ENCODE assay signal across 8 cellular contexts in genomic region chr20:34111057-34111711, GRCh38. TPM values are rescaled to one million over a fixed set of nuclear protein-coding genes. Genes with fewer than 3 reads are reported as not detected.
A peak's percentile ranks its signal among the peaks of the same experiment; 100 is the strongest.
DNase-seq lines count a peak whose midpoint lies in the region; ATAC-seq and TF ChIP-seq lines count a peak whose summit lies in the region.

No MANE protein-coding gene starts in this region.

- peaks cover 0 to 5% of the 10 kb centered on the region in 2 experiments for H3K4me1 ChIP-seq in trophoblast cell (ENCODE audit: control insufficient read depth in 1 of 2, insufficient read depth in 2 of 2, low read length in 2 of 2)

- peak overlapping the region; percentile 67 for H3K4me2 ChIP-seq in trophoblast cell (ENCODE audit: low read length)

- H3K14ac ChIP-seq in trophoblast cell (ENCODE audit: low read length), result peak overlapping the region; percentile 99

- H3K27me3 Mint-ChIP-seq in CD4-positive, alpha-beta T cell, result no peaks in the 10 kb centered on the region
- H3K27me3 Mint-ChIP-seq in activated B cell treated with CpG ODN at 0.5 μM for 24 hours, result no peaks in the 10 kb centered on the region

- no CpG with 5 or more reads among the region's 24 CpGs for WGBS in trophoblast cell (ENCODE audit: extremely low coverage, insufficient coverage, insufficient read length)

- H2BK5ac ChIP-seq in trophoblast cell (ENCODE audit: low read depth, low read length, poor library complexity), result peak overlapping the region; percentile 98

- peak overlapping the region; percentile 51 for H2AK5ac ChIP-seq in trophoblast cell (ENCODE audit: low read length)

- H3K4me3 ChIP-seq in fibroblast of the aortic adventitia (ENCODE audit: low read depth, low read length) (peak overlapping the region; percentile 96), trophoblast cell (ENCODE audit: low read depth, low read length) (peak overlapping the region; percentile 98)

- H3K23ac ChIP-seq in trophoblast cell (ENCODE audit: low read length), result no peak overlapping the region

- H3K9me3 ChIP-seq in CD4-positive, alpha-beta T cell (ENCODE audit: control insufficient read depth, low read length), result no peaks in the 10 kb centered on the region
- no peaks in the 10 kb centered on the region for H3K9me3 ChIP-seq in trophoblast cell (ENCODE audit: insufficient read depth, low read depth, low read length)

- H3K4me1 Mint-ChIP-seq in CD4-positive, alpha-beta T cell (ENCODE audit: low read depth), result peaks cover 54% of the 10 kb centered on the region
- peaks cover 53% of the 10 kb centered on the region for H3K4me1 Mint-ChIP-seq in activated B cell treated with CpG ODN at 0.5 μM for 24 hours

- intact Hi-C loops in CD4-positive, alpha-beta T cell (cut with DNase I, micrococcal nuclease), result loop anchor here (2.0 to 10.0 kb wide), 9 partner anchors 116 to 669 kb away; partner anchors contain the start of genes DYNLRB1 (in 2 of the 2), CBFA2T2 (in 1 of the 2), CHMP4B (in 1 of the 2) and E2F1 (in 1 of the 2)
- intact Hi-C loops in activated B cell treated with CpG ODN at 0.5 μM for 24 hours (cut with micrococcal nuclease), result loop anchor here (5.0 kb wide), 3 partner anchors 334 to 669 kb away; partner anchors contain the start of genes ACTL10 and SNTA1

- peak overlapping the region; percentile 95 for H3K18ac ChIP-seq in trophoblast cell (ENCODE audit: low read length)

- peaks cover 4 to 5% of the 10 kb centered on the region in 2 experiments for H3K36me3 ChIP-seq in trophoblast cell (ENCODE audit: control insufficient read depth in 1 of 2, insufficient read depth in 2 of 2, low read length in 2 of 2)

- peak overlapping the region; percentile 91 for H2AFZ ChIP-seq in trophoblast cell (ENCODE audit: insufficient read depth, low read length, poor library complexity)

- H3K79me1 ChIP-seq in trophoblast cell (ENCODE audit: low read length), result peaks cover 14% of the 10 kb centered on the region

- H3K9me3 Mint-ChIP-seq in CD4-positive, alpha-beta T cell, result no peaks in the 10 kb centered on the region
- no peaks in the 10 kb centered on the region for H3K9me3 Mint-ChIP-seq in activated B cell treated with CpG ODN at 0.5 μM for 24 hours

- peak overlapping the region; percentile 99 for H3K4ac ChIP-seq in trophoblast cell (ENCODE audit: low read depth, low read length)

- no peaks in the 10 kb centered on the region for H3K27me3 ChIP-seq in CD4-positive, alpha-beta T cell (ENCODE audit: control insufficient read depth, insufficient read depth, low read length)
- H3K27me3 ChIP-seq in trophoblast cell (ENCODE audit: insufficient read depth, low read length), result no peaks in the 10 kb centered on the region

- H2BK120ac ChIP-seq in trophoblast cell (ENCODE audit: insufficient read depth, low read length, poor library complexity), result peak overlapping the region; percentile 96

- peak overlapping the region; percentile 99 for H4K91ac ChIP-seq in trophoblast cell (ENCODE audit: low read depth, low read length)

- H4K12ac ChIP-seq in trophoblast cell (ENCODE audit: low read depth, low read length), result peak overlapping the region; percentile 99

- no peak for TF ChIP-seq CTCF in CD4-positive, alpha-beta T cell (IDR thresholded peaks at IDR 0.05)
- no peak for TF ChIP-seq CTCF in activated B cell treated with CpG ODN at 0.5 μM for 24 hours (IDR thresholded peaks at IDR 0.05)
- TF ChIP-seq CTCF in fibroblast of the aortic adventitia (IDR thresholded peaks at IDR 0.05; ENCODE audit: insufficient read depth, low read length), result no peak

- CTCF ChIA-PET in CD4-positive, alpha-beta T cell (lab: Charles Lee), result no interaction called here
- CTCF ChIA-PET in activated B cell treated with CpG ODN at 0.5 μM for 24 hours (lab: Charles Lee), result no interaction called here

- H3K36me3 Mint-ChIP-seq in CD4-positive, alpha-beta T cell (ENCODE audit: low read depth), result peaks cover 42% of the 10 kb centered on the region
- peaks cover 50% of the 10 kb centered on the region for H3K36me3 Mint-ChIP-seq in activated B cell treated with CpG ODN at 0.5 μM for 24 hours (ENCODE audit: low read depth)

- peak overlapping the region; percentile 92 for H3K27ac ChIP-seq in CD4-positive, alpha-beta T cell (ENCODE audit: low read depth, low read length)
- peak overlapping the region; percentile 96 for H3K27ac ChIP-seq in trophoblast cell (ENCODE audit: low read depth, low read length)

- no peak overlapping the region for H2BK12ac ChIP-seq in trophoblast cell (ENCODE audit: low read length)

- POLR2A ChIA-PET in CD4-positive, alpha-beta T cell (lab: Charles Lee), result interaction anchor here (0.8 to 2.4 kb wide), 9 partner anchors 10 to 447 kb away, joined by 3 to 95 read pairs (median 10); partner anchors contain the start of genes PXMP4 and RALY
- POLR2A ChIA-PET in activated B cell treated with CpG ODN at 0.5 μM for 24 hours (lab: Charles Lee), result interaction anchor here (0.8 to 2.7 kb wide), 7 partner anchors 18 to 447 kb away, joined by 3 to 36 read pairs (median 11); partner anchors contain the start of genes ACTL10, ITCH and ZNF341

- H3K27ac Mint-ChIP-seq in CD4-positive, alpha-beta T cell, result peak overlapping the region; percentile 95
- H3K27ac Mint-ChIP-seq in activated B cell treated with CpG ODN at 0.5 μM for 24 hours, result peak overlapping the region; percentile 88

- peaks cover 27% of the 10 kb centered on the region for H3K79me2 ChIP-seq in trophoblast cell (ENCODE audit: control insufficient read depth, insufficient read depth, low read length, poor library complexity)

- H3K4me3 Mint-ChIP-seq in CD4-positive, alpha-beta T cell, result peak overlapping the region; percentile 96
- H3K4me3 Mint-ChIP-seq in activated B cell treated with CpG ODN at 0.5 μM for 24 hours, result peak overlapping the region; percentile 96

- DNase-seq in CD4-positive, alpha-beta T cell, result no peak
- DNase-seq in HT-29 (ENCODE audit: low spot score) (peak; percentile 69), activated B cell treated with CpG ODN at 0.5 μM for 24 hours (no peak), fibroblast of the aortic adventitia (ENCODE audit: low read depth) (peak; percentile 81), trophoblast cell (peak; percentile 43 to 68), islet precursor cell (no peak), NCI-H1105 (lab: John Stamatoyannopoulos, UW) (no peak)

- peak overlapping the region; percentile 100 for H3K9ac ChIP-seq in trophoblast cell (ENCODE audit: low read length)

- H4K8ac ChIP-seq in trophoblast cell (ENCODE audit: low read depth, low read length), result peak overlapping the region; percentile 96

- no peak for ATAC-seq in CD4-positive, alpha-beta T cell (ENCODE audit: poor library complexity)
- ATAC-seq in activated B cell treated with CpG ODN at 0.5 μM for 24 hours (ENCODE audit: low read depth) (no peak), HG03520 (IDR thresholded peaks at IDR 0.05; ENCODE audit: unreplicated experiment) (no peak)

RNA-seq across cellular contexts. Expression of gene EIF2S2, which starts 0.9 kb away (rescaled TPM):
- total RNA-seq in CD4-positive, alpha-beta T cell, result 10 to 100 TPM; 21.8 to 23.2 TPM
- total RNA-seq in HT-29 (2014; rRNA removed; shearing (Covaris generic)), result 64.7 and 74.5 TPM in 2 replicates
- total RNA-seq in activated B cell treated with CpG ODN at 0.5 μM for 24 hours (58.3 and 62.2 TPM in 2 replicates), fibroblast of the aortic adventitia (ENCODE audit: low replicate concordance) (148 and 223 TPM in 2 replicates)
- 216 and 219 TPM in 2 replicates for polyA plus RNA-seq in trophoblast cell (2013)

Comparison
In these comparisons a context has a peak if more than half of its experiments do, and no peak if none do; other contexts are left out.
1. DNase-seq: peak in HT-29 (single experiment), fibroblast of the aortic adventitia (single experiment) and trophoblast cell (2 of 2); none in CD4-positive, alpha-beta T cell (0 of 10), activated B cell treated with CpG ODN at 0.5 μM for 24 hours (single experiment), islet precursor cell (single experiment) and NCI-H1105 (single experiment).